ENCODE assay signal across 23 cellular contexts in genomic region chr11:83502041-83502440, GRCh38.
"Had no signal": no experiment of that assay in that cellular context is flagged by ENCODE, and none has a peak within 500 bp of the region (broad histone marks: within the 10 kb centered on the region; RNA-seq: fewer than 3 reads in every experiment).

No MANE protein-coding gene starts in this region.

- H3K9me3 Mint-ChIP-seq: activated naive CD4-positive, alpha-beta T cell treated with anti-CD3 and anti-CD28 coated beads, Interleukin-2, amount 50 U/mL, for 24 hours; brain; central memory CD8-positive, alpha-beta T cell; nephron had no signal

- ATAC-seq: activated CD8-positive, alpha-beta T cell treated with anti-CD3 and anti-CD28 coated beads, Interleukin-2, amount 10 ng/mL, durations not matched to agents 7 days and 5 days; gastroesophageal sphincter; heart right ventricle; left ventricle myocardium superior; psoas muscle; right cardiac atrium; stimulated activated naive CD8-positive, alpha-beta T cell treated with anti-CD3 and anti-CD28 coated beads, Interleukin-15, Interleukin-2, amounts not matched to agents 100 U/mL and 50 U/mL, for 24 hours had no signal

- H3K4me3 Mint-ChIP-seq: activated CD8-positive, alpha-beta T cell treated with anti-CD3 and anti-CD28 coated beads, Interleukin-2, amount 10 ng/mL, durations not matched to agents 7 days and 5 days; activated naive CD4-positive, alpha-beta T cell treated with anti-CD3 and anti-CD28 coated beads, Interleukin-2, amount 50 U/mL, for 24 hours; brain; central memory CD8-positive, alpha-beta T cell; nephron had no signal

- DNase-seq: activated CD4-positive, alpha-beta T cell treated with anti-CD3 and anti-CD28 coated beads, Interleukin-2, amount 50 U/mL, for 1 hour; activated CD4-positive, CD25-positive, alpha-beta regulatory T cell treated with anti-CD3 and anti-CD28 coated beads, Interleukin-2, amount 50 U/mL, for 72 hours; activated CD8-positive, alpha-beta T cell treated with anti-CD3 and anti-CD28 coated beads, Interleukin-2, amount 10 ng/mL, durations not matched to agents 7 days and 5 days; activated gamma-delta T cell treated with Interleukin-2 at 50 U/mL for 16 hours; aorta; heart right ventricle; kidney; left ventricle myocardium superior; pancreas; psoas muscle; right cardiac atrium; SK-N-SH; stimulated activated CD4-positive, alpha-beta T cell treated with anti-CD3 and anti-CD28 coated beads, Interleukin-4, amount 100 ng/mL, for 4 hours; stimulated activated naive CD8-positive, alpha-beta T cell treated with anti-CD3 and anti-CD28 coated beads, Interleukin-15, Interleukin-2, amounts not matched to agents 100 U/mL and 50 U/mL, for 24 hours; substantia nigra; thyroid gland; WERI-Rb-1 had no signal

- FAIRE-seq: colon, kidney, pancreas had no signal

- H3K36me3 Mint-ChIP-seq: activated naive CD4-positive, alpha-beta T cell treated with anti-CD3 and anti-CD28 coated beads, Interleukin-2, amount 50 U/mL, for 24 hours had no signal

- H3K4me1 Mint-ChIP-seq: activated naive CD4-positive, alpha-beta T cell treated with anti-CD3 and anti-CD28 coated beads, Interleukin-2, amount 50 U/mL, for 24 hours; brain; central memory CD8-positive, alpha-beta T cell; nephron had no signal

- H3K4me3 ChIP-seq: gastroesophageal sphincter, heart right ventricle, pancreas, psoas muscle, thyroid gland had no signal

- H3K27ac Mint-ChIP-seq: activated CD8-positive, alpha-beta T cell treated with anti-CD3 and anti-CD28 coated beads, Interleukin-2, amount 10 ng/mL, durations not matched to agents 7 days and 5 days; activated naive CD4-positive, alpha-beta T cell treated with anti-CD3 and anti-CD28 coated beads, Interleukin-2, amount 50 U/mL, for 24 hours; brain; nephron had no signal

- H3K27me3 Mint-ChIP-seq: activated naive CD4-positive, alpha-beta T cell treated with anti-CD3 and anti-CD28 coated beads, Interleukin-2, amount 50 U/mL, for 24 hours; brain; central memory CD8-positive, alpha-beta T cell had no signal
